8 cellular contexts compared by ENCODE assay signal in genomic region chr9:74497750-74498615, GRCh38. TPM values are rescaled to one million over a fixed set of nuclear protein-coding genes. Genes with fewer than 3 reads are reported as not detected.
A peak's percentile ranks its signal among the peaks of the same experiment; 100 is the strongest.
DNase-seq lines count a peak whose midpoint lies in the region; FAIRE-seq and TF ChIP-seq lines count a peak whose summit lies in the region.

No MANE protein-coding gene starts in this region.

- peak overlapping the region; percentile 95 for H3K4me2 ChIP-seq in Karpas-422 (ENCODE audit: low read depth, low read length, poor library complexity, severe bottlenecking)
- H3K4me2 ChIP-seq in keratinocyte (ENCODE audit: control insufficient read depth, extremely low read depth, insufficient read depth, low read depth, low read length): peak overlapping the region; percentile 93
- peak overlapping the region; percentile 97 for H3K4me2 ChIP-seq in smooth muscle cell

- FAIRE-seq in keratinocyte (lab: Jason Lieb, UNC): no peak

- peak overlapping the region; percentile 91; the same call in 1 of the 2 replicates for H2AFZ ChIP-seq in Karpas-422 (ENCODE audit: low read length)
- peak overlapping the region; percentile 88 for H2AFZ ChIP-seq in keratinocyte (ENCODE audit: control insufficient read depth, low read length)
- peak overlapping the region; percentile 99 for H2AFZ ChIP-seq in smooth muscle cell (ENCODE audit: low read depth)

- H3F3A ChIP-seq in smooth muscle cell (ENCODE audit: low read depth): no peaks in the 10 kb centered on the region

- no peaks in the 10 kb centered on the region for H4K20me1 ChIP-seq in Karpas-422 (ENCODE audit: insufficient read depth, low read depth, low read length)
- no peaks in the 10 kb centered on the region for H4K20me1 ChIP-seq in keratinocyte (ENCODE audit: control insufficient read depth, extremely low read depth, insufficient read depth, low read length)
- no peaks in the 10 kb centered on the region for H4K20me1 ChIP-seq in smooth muscle cell (ENCODE audit: low read depth)

- POLR2A ChIA-PET in MCF 10A (lab: Yijun Ruan, JAX): no interaction called here

- H3K9ac ChIP-seq in Karpas-422 (ENCODE audit: low read length) (0 out of 2 replicates have a peak overlapping the region, but pooled peaks have one; percentile 62), keratinocyte (ENCODE audit: control insufficient read depth, extremely low read depth, insufficient read depth, low read length) (no peak overlapping the region), smooth muscle cell (ENCODE audit: low read depth) (no peak overlapping the region)

- CTCF ChIA-PET in MCF 10A (lab: Yijun Ruan, JAX): no interaction called here

- H3K27me3 ChIP-seq in Karpas-422 (ENCODE audit: low read length) (no peaks in the 10 kb centered on the region), keratinocyte (ENCODE audit: control insufficient read depth, extremely low read depth, insufficient read depth, low read length) (peaks cover 54% of the 10 kb centered on the region), smooth muscle cell (ENCODE audit: low read depth) (peaks cover 86% of the 10 kb centered on the region)

- dilution Hi-C loops in keratinocyte (cut with MboI; ENCODE audit: extremely low pct_ligation_motif_present, low sequenced_read_pairs): no loop called here

- H3K27ac Mint-ChIP-seq in MCF 10A (ENCODE audit: low read depth, unreplicated experiment): no peak overlapping the region

- H3K4me1 ChIP-seq in Karpas-422 (ENCODE audit: low read length): peaks cover 12% of the 10 kb centered on the region
- peaks cover 14% of the 10 kb centered on the region for H3K4me1 ChIP-seq in keratinocyte (ENCODE audit: control insufficient read depth, extremely low read depth, insufficient read depth, low read length)
- peaks cover 13% of the 10 kb centered on the region for H3K4me1 ChIP-seq in smooth muscle cell (ENCODE audit: low read depth)

- no TSS peak for BruUV-seq in MCF 10A (replicated peaks; lab: Mats Ljungman, UMichigan)

- TF ChIP-seq CTCF in MCF 10A (IDR thresholded peaks at IDR 0.05; ENCODE audit: unreplicated experiment): no peak
- TF ChIP-seq CTCF in keratinocyte (optimal IDR thresholded peaks at IDR 0.05 in 1 of 3, IDR thresholded peaks at IDR 0.05 in 1 of 3, conservative IDR thresholded peaks at IDR 0.05 in 1 of 3; ENCODE audit: extremely low read depth in 1 of 3, insufficient read depth in 2 of 3, low read length in 3 of 3): no peak
- no peak for TF ChIP-seq CTCF in smooth muscle cell (IDR thresholded peaks at IDR 0.05; ENCODE audit: borderline replicate concordance, insufficient read depth, poor library complexity, severe bottlenecking)

- H3K9me1 ChIP-seq in keratinocyte (ENCODE audit: control insufficient read depth, extremely low read depth, insufficient read depth, low read length): no peaks in the 10 kb centered on the region

- intact Hi-C loops in MCF 10A (cut with micrococcal nuclease): no loop called here

- H3K27ac ChIP-seq in Karpas-422 (ENCODE audit: low read length) (no peak overlapping the region), keratinocyte (ENCODE audit: control insufficient read depth, insufficient read depth, low read length) (no peak overlapping the region), smooth muscle cell (ENCODE audit: low read depth) (no peak overlapping the region)

- no peaks in the 10 kb centered on the region for H3K9me3 Mint-ChIP-seq in MCF 10A (ENCODE audit: unreplicated experiment)

- H3K9me3 ChIP-seq in Karpas-422 (ENCODE audit: low read length) (no peaks in the 10 kb centered on the region), keratinocyte (ENCODE audit: control insufficient read depth, low read depth, low read length) (no peaks in the 10 kb centered on the region), smooth muscle cell (replicated peaks; ENCODE audit: low read depth) (no peaks in the 10 kb centered on the region)

- peaks cover 58% of the 10 kb centered on the region for H3K27me3 Mint-ChIP-seq in MCF 10A (ENCODE audit: insufficient read depth, unreplicated experiment)

- peak; percentile 45 for DNase-seq in NCI-H748 (lab: John Stamatoyannopoulos, UW; ENCODE audit: unreplicated experiment)
- DNase-seq in NCI-H748 treated with DMSO at 0.1 percent for 48 hours (lab: John Stamatoyannopoulos, UW): no peak
- no peak for DNase-seq in Karpas-422
- DNase-seq in MCF 10A (ENCODE audit: unreplicated experiment): no peak
- no peak for DNase-seq in keratinocyte (ENCODE audit: low read depth, low spot score)
- DNase-seq in smooth muscle cell (lab: John Stamatoyannopoulos, UW; ENCODE audit: unreplicated experiment): no peak
- DNase-seq in RPMI8226: no peak
- no peak for DNase-seq in epidermal melanocyte (ENCODE audit: insufficient read length, low spot score)

- H3K4me3 Mint-ChIP-seq in MCF 10A (ENCODE audit: unreplicated experiment): peak overlapping the region; percentile 68

- H3K79me2 ChIP-seq in Karpas-422 (ENCODE audit: low read length) (no peaks in the 10 kb centered on the region), keratinocyte (ENCODE audit: control insufficient read depth, insufficient read depth, low read length) (no peaks in the 10 kb centered on the region), smooth muscle cell (ENCODE audit: low read depth) (no peaks in the 10 kb centered on the region)

- WGBS in smooth muscle cell (ENCODE audit: low lambda C conversion rate): 1% methylated on average over 74 of the region's 77 CpGs

- H3K4me1 Mint-ChIP-seq in MCF 10A (ENCODE audit: insufficient read depth, unreplicated experiment): peaks cover 11% of the 10 kb centered on the region

- H3K9me2 ChIP-seq in Karpas-422 (replicated peaks; ENCODE audit: insufficient read depth, low read length): no peaks in the 10 kb centered on the region

- H3K4me3 ChIP-seq in Karpas-422 (ENCODE audit: low read length) (peak overlapping the region; percentile 70), keratinocyte (ENCODE audit: control insufficient read depth in 2 of 3, extremely low read depth in 1 of 3, insufficient read depth in 2 of 3, low read depth in 1 of 3, low read length in 3 of 3) (peak overlapping the region; percentile 37 to 72 (median 69)), smooth muscle cell (peak overlapping the region; percentile 65)

- H3K36me3 ChIP-seq in Karpas-422 (ENCODE audit: insufficient read depth, low read length): no peaks in the 10 kb centered on the region
- no peaks in the 10 kb centered on the region for H3K36me3 ChIP-seq in keratinocyte (ENCODE audit: control insufficient read depth in 2 of 2, extremely low read depth in 1 of 2, insufficient read depth in 2 of 2, low read length in 2 of 2)
- no peaks in the 10 kb centered on the region for H3K36me3 ChIP-seq in smooth muscle cell (ENCODE audit: low read depth)

- no peaks in the 10 kb centered on the region for H3K36me3 Mint-ChIP-seq in MCF 10A (ENCODE audit: insufficient read depth, unreplicated experiment)

RNA-seq across cellular contexts. Expression of gene RORB, which starts 0.8 kb away (rescaled TPM):
- total RNA-seq in Karpas-422 (2014; rRNA removed; shearing (Covaris generic); ENCODE audit: low replicate concordance): 0.79 and 1.1 TPM in 2 replicates
- total RNA-seq in MCF 10A (2022): not detected in 2 replicates
- not detected in 3 replicates for polyA plus RNA-seq in keratinocyte
- not detected for polyA plus RNA-seq in keratinocyte (2011; ENCODE audit: low read depth)
- not detected in 2 replicates for polyA plus RNA-seq in keratinocyte (2011; cell fraction: cytosol; rRNA removed)
- polyA plus RNA-seq in keratinocyte (2011; cell fraction: nucleus; rRNA removed): not detected in 2 replicates
- not detected in 2 replicates for polyA plus RNA-seq in keratinocyte (2012; ENCODE audit: low replicate concordance)
- polyA minus RNA-seq in keratinocyte: not detected in 3 replicates
- polyA minus RNA-seq in keratinocyte (2011; cell fraction: cytosol; rRNA and poly(A)+ RNA removed): not detected
- not detected in 2 replicates for polyA minus RNA-seq in keratinocyte (2011; cell fraction: nucleus; rRNA and poly(A)+ RNA removed)
- total RNA-seq in smooth muscle cell: 2.5 and 4.9 TPM in 2 replicates
- 0.91 and 0.95 TPM in 2 replicates for polyA plus RNA-seq in smooth muscle cell
